Comparison of ENCODE assay signal across 1 cellular context in the genomic region with DNA sequence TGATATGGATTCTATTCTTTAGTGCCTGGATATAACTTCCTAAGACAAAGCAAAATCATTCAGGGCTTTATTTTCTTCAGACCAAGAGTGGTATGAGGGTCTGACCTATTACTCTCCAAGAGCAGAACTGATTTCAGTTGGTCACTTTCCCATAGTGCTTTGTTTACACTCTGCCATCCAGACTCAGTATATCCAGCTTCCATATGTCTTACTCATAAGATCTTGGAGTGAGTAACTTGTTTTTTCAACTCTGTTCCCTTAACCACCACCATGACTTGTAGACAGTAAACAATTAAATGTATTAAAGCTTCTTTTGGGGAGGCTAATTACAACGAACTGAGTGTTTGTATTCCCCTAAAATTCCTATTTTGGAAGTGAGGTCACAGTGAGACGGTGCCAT.
TF ChIP-seq lines count a peak whose summit lies in the region.

No MANE protein-coding gene starts in this region.

TF ChIP-seq in HEK293T, 16 proteins besides CTCF, POLR2A, EP300 and RAD21 (continued from another document):
- TF ChIP-seq ZNF384 (IDR thresholded peaks at IDR 0.05) (no peak), L3MBTL2 (conservative IDR thresholded peaks at IDR 0.05) (no peak)
